ENCODE assay signal across 1 cellular context in the genomic region with DNA sequence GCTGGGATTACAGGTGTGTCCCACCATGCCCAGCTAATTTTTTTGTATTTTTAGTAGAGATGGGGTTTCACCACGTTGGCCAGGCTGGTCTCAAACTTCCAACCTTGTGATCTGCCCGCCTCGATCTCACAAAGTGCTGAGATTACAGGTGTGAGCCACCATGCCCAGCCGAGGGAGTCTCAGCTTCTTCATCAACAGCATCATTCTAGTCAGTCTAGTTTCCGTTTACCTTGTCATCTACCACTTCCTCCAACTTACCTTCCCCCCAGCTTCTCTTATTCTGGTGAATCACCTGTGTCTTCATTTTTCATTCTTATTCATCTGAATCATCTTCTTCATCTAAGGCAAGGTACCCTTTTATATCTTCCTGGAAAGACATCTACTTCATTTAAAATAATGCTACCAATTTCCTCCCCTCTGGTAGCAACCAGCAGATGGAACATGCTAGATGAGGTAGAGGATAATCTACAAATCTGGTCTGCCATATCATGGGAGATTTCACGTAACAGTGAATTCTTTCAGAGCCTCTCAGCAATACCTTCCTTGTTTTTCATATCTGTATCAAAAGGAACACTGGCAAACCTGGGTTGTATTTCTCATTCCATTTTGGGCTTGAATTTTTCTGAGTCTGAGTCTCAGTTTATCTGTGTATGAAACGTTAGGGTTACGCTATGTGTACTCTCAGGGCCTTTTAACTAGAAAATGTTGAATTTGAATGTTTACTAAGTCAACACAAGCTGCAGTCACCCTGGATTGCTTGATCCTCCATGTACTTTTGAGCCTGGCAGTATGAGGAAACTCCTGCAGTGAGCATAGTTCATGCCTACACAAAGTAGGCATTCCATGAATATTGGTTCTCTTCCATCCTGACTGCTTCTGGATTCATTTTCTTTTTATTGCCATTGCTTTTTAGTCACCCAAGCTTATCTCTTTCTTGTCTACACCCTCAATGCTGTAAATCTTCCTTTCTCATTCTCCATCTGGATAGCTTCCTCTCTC.
TF ChIP-seq lines count a peak whose summit lies in the region.

No MANE protein-coding gene starts in this region.

TF ChIP-seq in HepG2, 621 proteins besides CTCF, POLR2A, EP300 and RAD21 (continued from another document and continues in another):
- no peak for TF ChIP-seq ZBTB40 (IDR thresholded peaks at IDR 0.05)
- no peak for TF ChIP-seq ZBTB40 (CRISPR knock-in tag; IDR thresholded peaks at IDR 0.05)
- no peak for TF ChIP-seq ZNF510 (CRISPR knock-in tag; IDR thresholded peaks at IDR 0.05; ENCODE audit: low read depth)
- TF ChIP-seq ZNF138 (CRISPR knock-in tag; IDR thresholded peaks at IDR 0.05; ENCODE audit: low read depth): no peak
- TF ChIP-seq THYN1 (CRISPR knock-in tag; IDR thresholded peaks at IDR 0.05; ENCODE audit: borderline replicate concordance, low read depth): no peak
- TF ChIP-seq, protein P1, sequence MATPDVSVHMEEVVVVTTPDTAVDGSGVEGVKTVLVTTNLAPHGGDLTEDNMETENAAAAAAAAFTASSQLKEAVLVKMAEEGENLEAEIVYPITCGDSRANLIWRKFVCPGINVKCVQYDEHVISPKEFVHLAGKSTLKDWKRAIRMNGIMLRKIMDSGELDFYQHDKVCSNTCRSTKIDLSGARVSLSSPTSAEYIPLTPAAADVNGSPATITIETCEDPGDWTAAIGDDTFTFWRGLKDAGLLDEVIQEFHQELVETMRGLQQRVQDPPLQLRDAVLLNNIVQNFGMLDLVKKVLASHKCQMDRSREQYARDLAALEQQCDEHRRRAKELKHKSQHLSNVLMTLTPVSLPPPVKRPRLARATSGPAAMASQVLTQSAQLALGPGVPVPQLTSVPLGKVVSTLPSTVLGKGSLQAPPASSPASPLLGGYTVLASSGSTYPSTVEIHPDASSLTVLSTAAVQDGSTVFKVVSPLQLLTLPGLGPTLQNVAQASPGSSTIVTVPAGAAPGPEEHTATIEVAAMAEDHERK (CRISPR knock-in tag; IDR thresholded peaks at IDR 0.05; ENCODE audit: low read depth): no peak
- TF ChIP-seq, protein P2, sequence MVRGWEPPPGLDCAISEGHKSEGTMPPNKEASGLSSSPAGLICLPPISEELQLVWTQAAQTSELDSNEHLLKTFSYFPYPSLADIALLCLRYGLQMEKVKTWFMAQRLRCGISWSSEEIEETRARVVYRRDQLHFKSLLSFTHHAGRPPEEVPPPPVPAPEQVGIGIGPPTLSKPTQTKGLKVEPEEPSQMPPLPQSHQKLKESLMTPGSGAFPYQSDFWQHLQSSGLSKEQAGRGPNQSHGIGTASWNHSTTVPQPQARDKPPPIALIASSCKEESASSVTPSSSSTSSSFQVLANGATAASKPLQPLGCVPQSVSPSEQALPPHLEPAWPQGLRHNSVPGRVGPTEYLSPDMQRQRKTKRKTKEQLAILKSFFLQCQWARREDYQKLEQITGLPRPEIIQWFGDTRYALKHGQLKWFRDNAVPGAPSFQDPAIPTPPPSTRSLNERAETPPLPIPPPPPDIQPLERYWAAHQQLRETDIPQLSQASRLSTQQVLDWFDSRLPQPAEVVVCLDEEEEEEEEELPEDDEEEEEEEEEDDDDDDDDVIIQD (CRISPR knock-in tag; IDR thresholded peaks at IDR 0.05; ENCODE audit: low read depth): peak; percentile 87; the same call in 1 of the 2 replicates
- peak; percentile 90 for TF ChIP-seq NCOR1 (IDR thresholded peaks at IDR 0.05; ENCODE audit: borderline replicate concordance, low read length)
- TF ChIP-seq HIC2 (CRISPR knock-in tag; IDR thresholded peaks at IDR 0.05; ENCODE audit: low read depth): peak; percentile 88
- TF ChIP-seq KDM5A (IDR thresholded peaks at IDR 0.05; ENCODE audit: borderline replicate concordance, low read length): no peak
- TF ChIP-seq HNRNPUL1 (IDR thresholded peaks at IDR 0.05; ENCODE audit: low read depth, low read length): no peak
- TF ChIP-seq ASH2L (IDR thresholded peaks at IDR 0.05; ENCODE audit: insufficient read length, low read depth, low read length): peak; percentile 67
- no peak; the same call in 1 of the 2 replicates for TF ChIP-seq SMAD3 (CRISPR knock-in tag; IDR thresholded peaks at IDR 0.05)
- TF ChIP-seq SRY (CRISPR knock-in tag; IDR thresholded peaks at IDR 0.05): no peak
- TF ChIP-seq CBX2 (IDR thresholded peaks at IDR 0.05; ENCODE audit: low read depth, low read length): no peak
- TF ChIP-seq CBX2 (CRISPR knock-in tag; IDR thresholded peaks at IDR 0.05; ENCODE audit: low read depth): no peak
- TF ChIP-seq, protein P3, sequence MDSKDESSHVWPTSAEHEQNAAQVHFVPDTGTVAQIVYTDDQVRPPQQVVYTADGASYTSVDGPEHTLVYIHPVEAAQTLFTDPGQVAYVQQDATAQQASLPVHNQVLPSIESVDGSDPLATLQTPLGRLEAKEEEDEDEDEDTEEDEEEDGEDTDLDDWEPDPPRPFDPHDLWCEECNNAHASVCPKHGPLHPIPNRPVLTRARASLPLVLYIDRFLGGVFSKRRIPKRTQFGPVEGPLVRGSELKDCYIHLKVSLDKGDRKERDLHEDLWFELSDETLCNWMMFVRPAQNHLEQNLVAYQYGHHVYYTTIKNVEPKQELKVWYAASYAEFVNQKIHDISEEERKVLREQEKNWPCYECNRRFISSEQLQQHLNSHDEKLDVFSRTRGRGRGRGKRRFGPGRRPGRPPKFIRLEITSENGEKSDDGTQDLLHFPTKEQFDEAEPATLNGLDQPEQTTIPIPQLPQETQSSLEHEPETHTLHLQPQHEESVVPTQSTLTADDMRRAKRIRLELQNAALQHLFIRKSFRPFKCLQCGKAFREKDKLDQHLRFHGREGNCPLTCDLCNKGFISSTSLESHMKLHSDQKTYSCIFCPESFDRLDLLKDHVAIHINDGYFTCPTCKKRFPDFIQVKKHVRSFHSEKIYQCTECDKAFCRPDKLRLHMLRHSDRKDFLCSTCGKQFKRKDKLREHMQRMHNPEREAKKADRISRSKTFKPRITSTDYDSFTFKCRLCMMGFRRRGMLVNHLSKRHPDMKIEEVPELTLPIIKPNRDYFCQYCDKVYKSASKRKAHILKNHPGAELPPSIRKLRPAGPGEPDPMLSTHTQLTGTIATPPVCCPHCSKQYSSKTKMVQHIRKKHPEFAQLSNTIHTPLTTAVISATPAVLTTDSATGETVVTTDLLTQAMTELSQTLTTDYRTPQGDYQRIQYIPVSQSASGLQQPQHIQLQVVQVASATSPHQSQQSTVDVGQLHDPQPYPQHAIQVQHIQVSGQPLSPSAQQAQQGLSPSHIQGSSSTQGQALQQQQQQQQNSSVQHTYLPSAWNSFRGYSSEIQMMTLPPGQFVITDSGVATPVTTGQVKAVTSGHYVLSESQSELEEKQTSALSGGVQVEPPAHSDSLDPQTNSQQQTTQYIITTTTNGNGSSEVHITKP (CRISPR knock-in tag; IDR thresholded peaks at IDR 0.05; ENCODE audit: low read depth): peak; percentile 72; the same call in 1 of the 2 replicates
- no peak for TF ChIP-seq MYC (CRISPR knock-in tag; IDR thresholded peaks at IDR 0.05; ENCODE audit: borderline replicate concordance)
- TF ChIP-seq, protein P4, sequence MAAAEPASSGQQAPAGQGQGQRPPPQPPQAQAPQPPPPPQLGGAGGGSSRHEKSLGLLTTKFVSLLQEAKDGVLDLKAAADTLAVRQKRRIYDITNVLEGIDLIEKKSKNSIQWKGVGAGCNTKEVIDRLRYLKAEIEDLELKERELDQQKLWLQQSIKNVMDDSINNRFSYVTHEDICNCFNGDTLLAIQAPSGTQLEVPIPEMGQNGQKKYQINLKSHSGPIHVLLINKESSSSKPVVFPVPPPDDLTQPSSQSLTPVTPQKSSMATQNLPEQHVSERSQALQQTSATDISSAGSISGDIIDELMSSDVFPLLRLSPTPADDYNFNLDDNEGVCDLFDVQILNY (CRISPR knock-in tag; conservative IDR thresholded peaks at IDR 0.05): no peak
- TF ChIP-seq ZFP1 (CRISPR knock-in tag; IDR thresholded peaks at IDR 0.05): peak; percentile 50; the same call in 1 of the 2 replicates
- peak; percentile 79; the same call in 1 of the 2 replicates for TF ChIP-seq AKAP8 (CRISPR knock-in tag; IDR thresholded peaks at IDR 0.05)
- TF ChIP-seq DDIT3 (CRISPR knock-in tag; IDR thresholded peaks at IDR 0.05): no peak
- TF ChIP-seq ZNF546 (CRISPR knock-in tag; conservative IDR thresholded peaks at IDR 0.05): no peak
- peak; percentile 57; the same call in 1 of the 2 replicates for TF ChIP-seq ERF (CRISPR knock-in tag; IDR thresholded peaks at IDR 0.05)
- no peak for TF ChIP-seq IRX3 (CRISPR knock-in tag; IDR thresholded peaks at IDR 0.05; ENCODE audit: borderline replicate concordance, low read depth)
- peak; percentile 97 for TF ChIP-seq GATAD2A (CRISPR knock-in tag; IDR thresholded peaks at IDR 0.05)
- TF ChIP-seq ZNF414 (CRISPR knock-in tag; IDR thresholded peaks at IDR 0.05): no peak
- no peak for TF ChIP-seq NFRKB (IDR thresholded peaks at IDR 0.05)
